In genomic region chr2:20182241-20182931, GRCh38 we compare ENCODE assay signal across 1 cellular context.
TF ChIP-seq lines count a peak whose summit lies in the region.

No MANE protein-coding gene starts in this region.

TF ChIP-seq in K562, 482 proteins besides CTCF, POLR2A, EP300 and RAD21 (continued from another document and continues in another):
- TF ChIP-seq ESRRA (IDR thresholded peaks at IDR 0.05; ENCODE audit: borderline replicate concordance, low read depth) (peak; percentile 94), MXI1 (IDR thresholded peaks at IDR 0.05; ENCODE audit: low read depth, low read length) (no peak), FOXA3 (CRISPR knock-in tag; conservative IDR thresholded peaks at IDR 0.05 in 1 of 2, IDR thresholded peaks at IDR 0.05 in 1 of 2) (no peak; a peak in 1 of 4 replicates), VEZF1 (CRISPR knock-in tag; IDR thresholded peaks at IDR 0.05) (peak; percentile 48), CREM (IDR thresholded peaks at IDR 0.05; ENCODE audit: low read depth) (no peak), SETDB1 (IDR thresholded peaks at IDR 0.05; ENCODE audit: low read length) (no peak), ARNT (IDR thresholded peaks at IDR 0.05) (no peak), NR2C1 (IDR thresholded peaks at IDR 0.05) (no peak), NR2C1 (tag; IDR thresholded peaks at IDR 0.05) (no peak), NFE2 (IDR thresholded peaks at IDR 0.05; ENCODE audit: low read depth) (peak; percentile 78), PRMT5 (CRISPR knock-in tag; IDR thresholded peaks at IDR 0.05) (no peak), FOXK2 (conservative IDR thresholded peaks at IDR 0.05 in 1 of 2, IDR thresholded peaks at IDR 0.05 in 1 of 2; ENCODE audit: low read depth in 2 of 2) (peak; percentile 54 to 60; a peak in 2 of 4 replicates), RNF219 (CRISPR knock-in tag; IDR thresholded peaks at IDR 0.05) (no peak), DPF2 (IDR thresholded peaks at IDR 0.05) (peak; percentile 65), KHSRP (IDR thresholded peaks at IDR 0.05) (no peak), SRF (CRISPR knock-in tag; IDR thresholded peaks at IDR 0.05) (peak in 1 of 2 experiments; percentile 91; a peak in 1 of 4 replicates), POLR2B (IDR thresholded peaks at IDR 0.05; ENCODE audit: low read depth, partially characterized antibody) (no peak), COPS2 (conservative IDR thresholded peaks at IDR 0.05) (no peak), TCF3 (CRISPR knock-in tag; IDR thresholded peaks at IDR 0.05) (no peak), LEF1 (IDR thresholded peaks at IDR 0.05) (peak; percentile 37; the same call in 1 of the 2 replicates), NELFE (IDR thresholded peaks at IDR 0.05; ENCODE audit: insufficient read depth, insufficient read length) (no peak), GATAD2A (IDR thresholded peaks at IDR 0.05) (no peak), MTA2 (IDR thresholded peaks at IDR 0.05; ENCODE audit: low read depth) (no peak), SP1 (CRISPR knock-in tag; IDR thresholded peaks at IDR 0.05) (peak; percentile 31; the same call in 1 of the 2 replicates), CSDE1 (IDR thresholded peaks at IDR 0.05) (no peak), MXD1 (CRISPR knock-in tag; IDR thresholded peaks at IDR 0.05; ENCODE audit: borderline replicate concordance, poor library complexity, severe bottlenecking) (no peak), TCF7L2 (IDR thresholded peaks at IDR 0.05; ENCODE audit: low read depth, low read length) (no peak), POLR3A (IDR thresholded peaks at IDR 0.05; ENCODE audit: borderline replicate concordance, extremely low read depth, insufficient read depth, insufficient read length) (no peak), DLX4 (CRISPR knock-in tag; IDR thresholded peaks at IDR 0.05) (no peak), NR1H2 (CRISPR knock-in tag; IDR thresholded peaks at IDR 0.05) (no peak), BRD9 (IDR thresholded peaks at IDR 0.05; ENCODE audit: low read depth, partially characterized antibody) (no peak), SMARCC2 (IDR thresholded peaks at IDR 0.05; ENCODE audit: low read depth) (0 out of 2 replicates have a peak, but pooled peaks have one; percentile 29), ZNF12 (CRISPR knock-in tag; IDR thresholded peaks at IDR 0.05) (no peak), KLF13 (tag; IDR thresholded peaks at IDR 0.05; ENCODE audit: borderline replicate concordance, low read depth) (no peak), HLTF (IDR thresholded peaks at IDR 0.05) (no peak), TOE1 (IDR thresholded peaks at IDR 0.05; ENCODE audit: borderline replicate concordance) (no peak), TOE1 (CRISPR knock-in tag; IDR thresholded peaks at IDR 0.05; ENCODE audit: borderline replicate concordance, low read depth) (no peak)
- TF ChIP-seq, protein P1, sequence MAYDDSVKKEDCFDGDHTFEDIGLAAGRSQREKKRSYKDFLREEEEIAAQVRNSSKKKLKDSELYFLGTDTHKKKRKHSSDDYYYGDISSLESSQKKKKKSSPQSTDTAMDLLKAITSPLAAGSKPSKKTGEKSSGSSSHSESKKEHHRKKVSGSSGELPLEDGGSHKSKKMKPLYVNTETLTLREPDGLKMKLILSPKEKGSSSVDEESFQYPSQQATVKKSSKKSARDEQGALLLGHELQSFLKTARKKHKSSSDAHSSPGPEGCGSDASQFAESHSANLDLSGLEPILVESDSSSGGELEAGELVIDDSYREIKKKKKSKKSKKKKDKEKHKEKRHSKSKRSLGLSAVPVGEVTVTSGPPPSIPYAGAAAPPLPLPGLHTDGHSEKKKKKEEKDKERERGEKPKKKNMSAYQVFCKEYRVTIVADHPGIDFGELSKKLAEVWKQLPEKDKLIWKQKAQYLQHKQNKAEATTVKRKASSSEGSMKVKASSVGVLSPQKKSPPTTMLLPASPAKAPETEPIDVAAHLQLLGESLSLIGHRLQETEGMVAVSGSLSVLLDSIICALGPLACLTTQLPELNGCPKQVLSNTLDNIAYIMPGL (CRISPR knock-in tag; IDR thresholded peaks at IDR 0.05) = no peak
- TF ChIP-seq, protein P2, sequence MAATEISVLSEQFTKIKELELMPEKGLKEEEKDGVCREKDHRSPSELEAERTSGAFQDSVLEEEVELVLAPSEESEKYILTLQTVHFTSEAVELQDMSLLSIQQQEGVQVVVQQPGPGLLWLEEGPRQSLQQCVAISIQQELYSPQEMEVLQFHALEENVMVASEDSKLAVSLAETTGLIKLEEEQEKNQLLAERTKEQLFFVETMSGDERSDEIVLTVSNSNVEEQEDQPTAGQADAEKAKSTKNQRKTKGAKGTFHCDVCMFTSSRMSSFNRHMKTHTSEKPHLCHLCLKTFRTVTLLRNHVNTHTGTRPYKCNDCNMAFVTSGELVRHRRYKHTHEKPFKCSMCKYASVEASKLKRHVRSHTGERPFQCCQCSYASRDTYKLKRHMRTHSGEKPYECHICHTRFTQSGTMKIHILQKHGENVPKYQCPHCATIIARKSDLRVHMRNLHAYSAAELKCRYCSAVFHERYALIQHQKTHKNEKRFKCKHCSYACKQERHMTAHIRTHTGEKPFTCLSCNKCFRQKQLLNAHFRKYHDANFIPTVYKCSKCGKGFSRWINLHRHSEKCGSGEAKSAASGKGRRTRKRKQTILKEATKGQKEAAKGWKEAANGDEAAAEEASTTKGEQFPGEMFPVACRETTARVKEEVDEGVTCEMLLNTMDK (IDR thresholded peaks at IDR 0.05; ENCODE audit: borderline replicate concordance, insufficient read depth, low read depth, low read length, poor library complexity, severe bottlenecking) = no peak
- TF ChIP-seq, protein P3, sequence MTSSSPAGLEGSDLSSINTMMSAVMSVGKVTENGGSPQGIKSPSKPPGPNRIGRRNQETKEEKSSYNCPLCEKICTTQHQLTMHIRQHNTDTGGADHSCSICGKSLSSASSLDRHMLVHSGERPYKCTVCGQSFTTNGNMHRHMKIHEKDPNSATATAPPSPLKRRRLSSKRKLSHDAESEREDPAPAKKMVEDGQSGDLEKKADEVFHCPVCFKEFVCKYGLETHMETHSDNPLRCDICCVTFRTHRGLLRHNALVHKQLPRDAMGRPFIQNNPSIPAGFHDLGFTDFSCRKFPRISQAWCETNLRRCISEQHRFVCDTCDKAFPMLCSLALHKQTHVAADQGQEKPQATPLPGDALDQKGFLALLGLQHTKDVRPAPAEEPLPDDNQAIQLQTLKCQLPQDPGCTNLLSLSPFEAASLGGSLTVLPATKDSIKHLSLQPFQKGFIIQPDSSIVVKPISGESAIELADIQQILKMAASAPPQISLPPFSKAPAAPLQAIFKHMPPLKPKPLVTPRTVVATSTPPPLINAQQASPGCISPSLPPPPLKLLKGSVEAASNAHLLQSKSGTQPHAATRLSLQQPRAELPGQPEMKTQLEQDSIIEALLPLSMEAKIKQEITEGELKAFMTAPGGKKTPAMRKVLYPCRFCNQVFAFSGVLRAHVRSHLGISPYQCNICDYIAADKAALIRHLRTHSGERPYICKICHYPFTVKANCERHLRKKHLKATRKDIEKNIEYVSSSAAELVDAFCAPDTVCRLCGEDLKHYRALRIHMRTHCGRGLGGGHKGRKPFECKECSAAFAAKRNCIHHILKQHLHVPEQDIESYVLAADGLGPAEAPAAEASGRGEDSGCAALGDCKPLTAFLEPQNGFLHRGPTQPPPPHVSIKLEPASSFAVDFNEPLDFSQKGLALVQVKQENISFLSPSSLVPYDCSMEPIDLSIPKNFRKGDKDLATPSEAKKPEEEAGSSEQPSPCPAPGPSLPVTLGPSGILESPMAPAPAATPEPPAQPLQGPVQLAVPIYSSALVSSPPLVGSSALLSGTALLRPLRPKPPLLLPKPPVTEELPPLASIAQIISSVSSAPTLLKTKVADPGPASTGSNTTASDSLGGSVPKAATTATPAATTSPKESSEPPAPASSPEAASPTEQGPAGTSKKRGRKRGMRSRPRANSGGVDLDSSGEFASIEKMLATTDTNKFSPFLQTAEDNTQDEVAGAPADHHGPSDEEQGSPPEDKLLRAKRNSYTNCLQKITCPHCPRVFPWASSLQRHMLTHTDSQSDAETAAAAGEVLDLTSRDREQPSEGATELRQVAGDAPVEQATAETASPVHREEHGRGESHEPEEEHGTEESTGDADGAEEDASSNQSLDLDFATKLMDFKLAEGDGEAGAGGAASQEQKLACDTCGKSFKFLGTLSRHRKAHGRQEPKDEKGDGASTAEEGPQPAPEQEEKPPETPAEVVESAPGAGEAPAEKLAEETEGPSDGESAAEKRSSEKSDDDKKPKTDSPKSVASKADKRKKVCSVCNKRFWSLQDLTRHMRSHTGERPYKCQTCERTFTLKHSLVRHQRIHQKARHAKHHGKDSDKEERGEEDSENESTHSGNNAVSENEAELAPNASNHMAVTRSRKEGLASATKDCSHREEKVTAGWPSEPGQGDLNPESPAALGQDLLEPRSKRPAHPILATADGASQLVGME (CRISPR knock-in tag; IDR thresholded peaks at IDR 0.05) = no peak
- TF ChIP-seq, protein P4, sequence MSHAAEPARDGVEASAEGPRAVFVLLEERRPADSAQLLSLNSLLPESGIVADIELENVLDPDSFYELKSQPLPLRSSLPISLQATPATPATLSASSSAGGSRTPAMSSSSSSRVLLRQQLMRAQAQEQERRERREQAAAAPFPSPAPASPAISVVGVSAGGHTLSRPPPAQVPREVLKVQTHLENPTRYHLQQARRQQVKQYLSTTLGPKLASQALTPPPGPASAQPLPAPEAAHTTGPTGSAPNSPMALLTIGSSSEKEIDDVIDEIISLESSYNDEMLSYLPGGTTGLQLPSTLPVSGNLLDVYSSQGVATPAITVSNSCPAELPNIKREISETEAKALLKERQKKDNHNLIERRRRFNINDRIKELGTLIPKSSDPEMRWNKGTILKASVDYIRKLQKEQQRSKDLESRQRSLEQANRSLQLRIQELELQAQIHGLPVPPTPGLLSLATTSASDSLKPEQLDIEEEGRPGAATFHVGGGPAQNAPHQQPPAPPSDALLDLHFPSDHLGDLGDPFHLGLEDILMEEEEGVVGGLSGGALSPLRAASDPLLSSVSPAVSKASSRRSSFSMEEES (CRISPR knock-in tag; IDR thresholded peaks at IDR 0.05) = no peak
- TF ChIP-seq, protein P5, sequence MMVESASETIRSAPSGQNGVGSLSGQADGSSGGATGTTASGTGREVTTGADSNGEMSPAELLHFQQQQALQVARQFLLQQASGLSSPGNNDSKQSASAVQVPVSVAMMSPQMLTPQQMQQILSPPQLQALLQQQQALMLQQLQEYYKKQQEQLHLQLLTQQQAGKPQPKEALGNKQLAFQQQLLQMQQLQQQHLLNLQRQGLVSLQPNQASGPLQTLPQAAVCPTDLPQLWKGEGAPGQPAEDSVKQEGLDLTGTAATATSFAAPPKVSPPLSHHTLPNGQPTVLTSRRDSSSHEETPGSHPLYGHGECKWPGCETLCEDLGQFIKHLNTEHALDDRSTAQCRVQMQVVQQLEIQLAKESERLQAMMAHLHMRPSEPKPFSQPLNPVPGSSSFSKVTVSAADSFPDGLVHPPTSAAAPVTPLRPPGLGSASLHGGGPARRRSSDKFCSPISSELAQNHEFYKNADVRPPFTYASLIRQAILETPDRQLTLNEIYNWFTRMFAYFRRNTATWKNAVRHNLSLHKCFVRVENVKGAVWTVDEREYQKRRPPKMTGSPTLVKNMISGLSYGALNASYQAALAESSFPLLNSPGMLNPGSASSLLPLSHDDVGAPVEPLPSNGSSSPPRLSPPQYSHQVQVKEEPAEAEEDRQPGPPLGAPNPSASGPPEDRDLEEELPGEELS (CRISPR knock-in tag; IDR thresholded peaks at IDR 0.05; ENCODE audit: borderline replicate concordance) = no peak
- TF ChIP-seq, protein P6, sequence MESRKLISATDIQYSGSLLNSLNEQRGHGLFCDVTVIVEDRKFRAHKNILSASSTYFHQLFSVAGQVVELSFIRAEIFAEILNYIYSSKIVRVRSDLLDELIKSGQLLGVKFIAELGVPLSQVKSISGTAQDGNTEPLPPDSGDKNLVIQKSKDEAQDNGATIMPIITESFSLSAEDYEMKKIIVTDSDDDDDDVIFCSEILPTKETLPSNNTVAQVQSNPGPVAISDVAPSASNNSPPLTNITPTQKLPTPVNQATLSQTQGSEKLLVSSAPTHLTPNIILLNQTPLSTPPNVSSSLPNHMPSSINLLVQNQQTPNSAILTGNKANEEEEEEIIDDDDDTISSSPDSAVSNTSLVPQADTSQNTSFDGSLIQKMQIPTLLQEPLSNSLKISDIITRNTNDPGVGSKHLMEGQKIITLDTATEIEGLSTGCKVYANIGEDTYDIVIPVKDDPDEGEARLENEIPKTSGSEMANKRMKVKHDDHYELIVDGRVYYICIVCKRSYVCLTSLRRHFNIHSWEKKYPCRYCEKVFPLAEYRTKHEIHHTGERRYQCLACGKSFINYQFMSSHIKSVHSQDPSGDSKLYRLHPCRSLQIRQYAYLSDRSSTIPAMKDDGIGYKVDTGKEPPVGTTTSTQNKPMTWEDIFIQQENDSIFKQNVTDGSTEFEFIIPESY (CRISPR knock-in tag; IDR thresholded peaks at IDR 0.05) = no peak; the same call in 1 of the 2 replicates
